Comparison of ENCODE assay signal across 12 cellular contexts in the genomic region with DNA sequence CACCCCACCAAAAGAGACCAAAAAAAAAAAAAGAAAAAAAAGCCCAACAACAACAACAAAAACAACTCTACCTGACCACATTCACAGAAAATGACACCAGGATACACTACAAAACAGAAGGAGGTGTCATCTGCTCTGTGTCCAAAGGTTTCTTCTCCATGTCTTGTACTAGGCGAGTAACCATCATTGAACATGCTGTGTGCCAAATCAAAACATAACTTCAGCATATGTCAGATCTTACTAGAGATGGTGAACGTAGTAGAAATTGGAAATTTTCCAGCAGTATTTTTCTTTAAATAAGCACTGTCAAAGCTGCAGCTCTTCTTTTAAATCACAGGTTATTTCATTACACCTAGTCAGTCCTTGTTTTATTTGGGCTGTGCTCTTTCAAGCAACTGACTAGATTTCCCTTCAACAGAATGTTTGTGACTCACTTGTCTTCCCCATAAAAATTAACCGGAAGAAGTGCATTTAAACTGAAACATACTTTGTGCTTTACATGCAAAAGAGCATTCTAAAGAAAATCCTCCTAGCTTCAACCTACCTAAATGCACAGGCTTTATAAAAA. TPM values are rescaled to one million over a fixed set of nuclear protein-coding genes. Genes with fewer than 3 reads are reported as not detected.
DNase-seq lines count a peak whose midpoint lies in the region; ATAC-seq, FAIRE-seq and TF ChIP-seq lines count a peak whose summit lies in the region.
"Had no signal": no experiment of that assay in that cellular context is flagged by ENCODE, and none has a peak within 500 bp of the region (broad histone marks: within the 10 kb centered on the region; RNA-seq: fewer than 3 reads in every experiment).

No MANE protein-coding gene starts in this region.

- H3K9me1 ChIP-seq in endothelial cell of umbilical vein (replicated peaks; ENCODE audit: control insufficient read depth, extremely low read depth, insufficient read depth, low read length) = no peaks in the 10 kb centered on the region

- peak overlapping the region; percentile 1 for H3K4me2 ChIP-seq in endothelial cell of umbilical vein (ENCODE audit: insufficient read depth, low read length)

- H3K4me1 ChIP-seq in endothelial cell of umbilical vein (ENCODE audit: control insufficient read depth, extremely low read depth, insufficient read depth, low read length) = peaks cover 7% of the 10 kb centered on the region

- H3K9ac ChIP-seq in endothelial cell of umbilical vein (replicated peaks; ENCODE audit: extremely low read depth, insufficient read depth, low read length) = no peak overlapping the region

- H3K27ac ChIP-seq in endothelial cell of umbilical vein (ENCODE audit: insufficient read depth, low read depth, low read length) = no peak overlapping the region

- H3K36me3 Mint-ChIP-seq in activated naive CD4-positive, alpha-beta T cell treated with anti-CD3 and anti-CD28 coated beads, Interleukin-2, amount 50 U/mL, for 24 hours = peaks cover 15% of the 10 kb centered on the region
- peaks cover 34% of the 10 kb centered on the region for H3K36me3 Mint-ChIP-seq in stimulated activated memory B cell treated with anti-CD40 and anti-IgM and Interleukin-4, amounts not matched to agents 10 μg/mL and 1 μg/mL and 100 μg/mL, for 72 hours

- peaks cover 79% of the 10 kb centered on the region for H3K4me1 Mint-ChIP-seq in activated naive CD4-positive, alpha-beta T cell treated with anti-CD3 and anti-CD28 coated beads, Interleukin-2, amount 50 U/mL, for 24 hours
- peaks cover 59% of the 10 kb centered on the region for H3K4me1 Mint-ChIP-seq in stimulated activated memory B cell treated with anti-CD40 and anti-IgM and Interleukin-4, amounts not matched to agents 10 μg/mL and 1 μg/mL and 100 μg/mL, for 72 hours

- POLR2A ChIA-PET in endothelial cell of umbilical vein (lab: Charles Lee) = no interaction called here

- TF ChIP-seq POLR2A in endothelial cell of umbilical vein (IDR thresholded peaks at IDR 0.05; ENCODE audit: low read depth, low read length) = no peak

- TSS peak; percentile 13 for BruUV-seq in endothelial cell of umbilical vein (replicated peaks; lab: Mats Ljungman, UMichigan)

- H3K36me3 ChIP-seq in endothelial cell of umbilical vein (ENCODE audit: control insufficient read depth in 2 of 2, extremely low read depth in 1 of 2, insufficient read depth in 2 of 2, low read length in 2 of 2) = peaks cover 6 to 12% of the 10 kb centered on the region in 2 experiments

- no peaks in the 10 kb centered on the region for H3K9me3 ChIP-seq in endothelial cell of umbilical vein (replicated peaks; ENCODE audit: control insufficient read depth, insufficient read depth, low read length)

- CTCF ChIA-PET in endothelial cell of umbilical vein (lab: Charles Lee) = interaction anchor here (1.3 to 1.4 kb wide), 2 partner anchors 8 to 603 kb away, joined by 3 read pairs; a partner anchor contains a TSS

- H3K79me2 ChIP-seq in endothelial cell of umbilical vein (ENCODE audit: control insufficient read depth, insufficient read depth, low read length) = peaks cover 71% of the 10 kb centered on the region

- H3K27me3 ChIP-seq in endothelial cell of umbilical vein (ENCODE audit: control insufficient read depth in 2 of 2, insufficient read depth in 2 of 2, low read length in 2 of 2) = no peaks in the 10 kb centered on the region

- no peak overlapping the region for H2AFZ ChIP-seq in endothelial cell of umbilical vein (ENCODE audit: low read depth, low read length)

- FAIRE-seq in RCC 7860 (lab: Jason Lieb, UNC) (peak; percentile 80), endothelial cell of umbilical vein (lab: Jason Lieb, UNC) (no peak)

- no peak for ATAC-seq in stimulated activated memory B cell treated with anti-CD40 and anti-IgM and Interleukin-4, amounts not matched to agents 10 μg/mL and 1 μg/mL and 100 μg/mL, for 72 hours
- no peak for ATAC-seq in HG03280 (IDR thresholded peaks at IDR 0.05; ENCODE audit: unreplicated experiment)
- ATAC-seq: sciatic nerve had no signal

- no peak overlapping the region for H3K4me3 ChIP-seq in endothelial cell of umbilical vein (replicated peaks in 1 of 3; ENCODE audit: insufficient read depth in 1 of 3, low read depth in 1 of 3, low read length in 3 of 3)

- no peaks in the 10 kb centered on the region for H3K9me3 Mint-ChIP-seq in activated naive CD4-positive, alpha-beta T cell treated with anti-CD3 and anti-CD28 coated beads, Interleukin-2, amount 50 U/mL, for 24 hours
- H3K9me3 Mint-ChIP-seq in stimulated activated memory B cell treated with anti-CD40 and anti-IgM and Interleukin-4, amounts not matched to agents 10 μg/mL and 1 μg/mL and 100 μg/mL, for 72 hours = no peaks in the 10 kb centered on the region

- DNase-seq in activated naive CD4-positive, alpha-beta T cell treated with Interleukin-2 at 50 U/mL for 16 hours = no peak
- no peak for DNase-seq in RCC 7860 (ENCODE audit: low spot score)
- peak; percentile 27 for DNase-seq in endothelial cell of umbilical vein (ENCODE audit: low read depth, low spot score)
- no peak for DNase-seq in NCI-H128 (lab: John Stamatoyannopoulos, UW; ENCODE audit: unreplicated experiment)
- DNase-seq in stimulated activated CD4-positive, alpha-beta T cell treated with anti-CD3 and anti-CD28 coated beads, Interleukin-2, amount 100 ng/mL, for 48 hours = no peak
- DNase-seq: amygdala, mesendoderm, NCI-H1105 had no signal

- H3K27me3 Mint-ChIP-seq in activated naive CD4-positive, alpha-beta T cell treated with anti-CD3 and anti-CD28 coated beads, Interleukin-2, amount 50 U/mL, for 24 hours = no peaks in the 10 kb centered on the region
- H3K27me3 Mint-ChIP-seq in stimulated activated memory B cell treated with anti-CD40 and anti-IgM and Interleukin-4, amounts not matched to agents 10 μg/mL and 1 μg/mL and 100 μg/mL, for 72 hours = no peaks in the 10 kb centered on the region

- no peak for TF ChIP-seq CTCF in endothelial cell of umbilical vein (IDR thresholded peaks at IDR 0.05; ENCODE audit: extremely low read depth in 1 of 2, insufficient read depth in 1 of 2, low read depth in 1 of 2, low read length in 2 of 2)

- H3K4me3 Mint-ChIP-seq in activated naive CD4-positive, alpha-beta T cell treated with anti-CD3 and anti-CD28 coated beads, Interleukin-2, amount 50 U/mL, for 24 hours = no peak overlapping the region
- peak overlapping the region; percentile 5 for H3K4me3 Mint-ChIP-seq in stimulated activated memory B cell treated with anti-CD40 and anti-IgM and Interleukin-4, amounts not matched to agents 10 μg/mL and 1 μg/mL and 100 μg/mL, for 72 hours

- H4K20me1 ChIP-seq in endothelial cell of umbilical vein (replicated peaks; ENCODE audit: control insufficient read depth, extremely low read depth, insufficient read depth, low read length) = peaks cover 12% of the 10 kb centered on the region

- dilution Hi-C loops in endothelial cell of umbilical vein (cut with MboI; ENCODE audit: extremely low pct_ligation_motif_present, low sequenced_read_pairs) = no loop called here

- H3K27ac Mint-ChIP-seq in activated naive CD4-positive, alpha-beta T cell treated with anti-CD3 and anti-CD28 coated beads, Interleukin-2, amount 50 U/mL, for 24 hours = peak overlapping the region; percentile 79
- H3K27ac Mint-ChIP-seq in stimulated activated memory B cell treated with anti-CD40 and anti-IgM and Interleukin-4, amounts not matched to agents 10 μg/mL and 1 μg/mL and 100 μg/mL, for 72 hours = peak overlapping the region; percentile 53

- intact Hi-C loops in endothelial cell of umbilical vein (cut with micrococcal nuclease) = no loop called here

TF ChIP-seq in endothelial cell of umbilical vein, 7 proteins besides CTCF, POLR2A, EP300 and RAD21:
- peak; percentile 16 for TF ChIP-seq FOS (IDR thresholded peaks at IDR 0.05; ENCODE audit: borderline replicate concordance, insufficient read depth, low read length)
- TF ChIP-seq, protein P1, sequence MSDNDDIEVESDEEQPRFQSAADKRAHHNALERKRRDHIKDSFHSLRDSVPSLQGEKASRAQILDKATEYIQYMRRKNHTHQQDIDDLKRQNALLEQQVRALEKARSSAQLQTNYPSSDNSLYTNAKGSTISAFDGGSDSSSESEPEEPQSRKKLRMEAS (IDR thresholded peaks at IDR 0.05; ENCODE audit: insufficient read depth, insufficient read length) = no peak

RNA-seq across cellular contexts. Expression of a gene that starts 46.5 kb away (rescaled TPM):
- 21.9 and 23.7 TPM in 2 replicates for total RNA-seq in endothelial cell of umbilical vein
- 4.3 and 6.7 TPM in 2 replicates for polyA plus RNA-seq in endothelial cell of umbilical vein
- 4.5 and 5.7 TPM in 2 replicates for polyA plus RNA-seq in endothelial cell of umbilical vein (2011; cell fraction: cytosol; rRNA removed)
- polyA plus RNA-seq in endothelial cell of umbilical vein (2011; cell fraction: nucleus; rRNA removed) = 5.0 and 8.0 TPM in 2 replicates
- 8.4 and 14.1 TPM in 2 replicates for polyA plus RNA-seq in endothelial cell of umbilical vein (2012)
- 14.3 and 17.7 TPM in 2 replicates for polyA minus RNA-seq in endothelial cell of umbilical vein
- polyA minus RNA-seq in endothelial cell of umbilical vein (2011; cell fraction: cytosol; rRNA and poly(A)+ RNA removed) = 12.2 TPM
- 14.3 and 17.6 TPM in 2 replicates for polyA minus RNA-seq in endothelial cell of umbilical vein (2011; cell fraction: nucleus; rRNA and poly(A)+ RNA removed)
